1 cellular context compared by ENCODE assay signal in genomic region chr11:93727985-93728791, GRCh38.
A peak's percentile ranks its signal among the peaks of the same experiment; 100 is the strongest.
TF ChIP-seq lines count a peak whose summit lies in the region.

No MANE protein-coding gene starts in this region.

TF ChIP-seq in A549, 52 proteins besides CTCF, POLR2A, EP300 and RAD21 (continued from another document):
- TF ChIP-seq, protein P1, sequence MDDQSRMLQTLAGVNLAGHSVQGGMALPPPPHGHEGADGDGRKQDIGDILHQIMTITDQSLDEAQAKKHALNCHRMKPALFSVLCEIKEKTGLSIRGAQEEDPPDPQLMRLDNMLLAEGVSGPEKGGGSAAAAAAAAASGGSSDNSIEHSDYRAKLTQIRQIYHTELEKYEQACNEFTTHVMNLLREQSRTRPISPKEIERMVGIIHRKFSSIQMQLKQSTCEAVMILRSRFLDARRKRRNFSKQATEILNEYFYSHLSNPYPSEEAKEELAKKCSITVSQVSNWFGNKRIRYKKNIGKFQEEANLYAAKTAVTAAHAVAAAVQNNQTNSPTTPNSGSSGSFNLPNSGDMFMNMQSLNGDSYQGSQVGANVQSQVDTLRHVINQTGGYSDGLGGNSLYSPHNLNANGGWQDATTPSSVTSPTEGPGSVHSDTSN (IDR thresholded peaks at IDR 0.05): 0 out of 2 replicates have a peak, but pooled peaks have one; percentile 28
- TF ChIP-seq USF2 (IDR thresholded peaks at IDR 0.05) (no peak), HOXA7 (CRISPR knock-in tag; IDR thresholded peaks at IDR 0.05) (peak; percentile 51; the same call in 1 of the 2 replicates), ZFP36 (IDR thresholded peaks at IDR 0.05; ENCODE audit: borderline replicate concordance, partially characterized antibody) (no peak)
TF ChIP-seq in A549: peak in this region for 3.
